14 cellular contexts compared by ENCODE assay signal in the genomic region with DNA sequence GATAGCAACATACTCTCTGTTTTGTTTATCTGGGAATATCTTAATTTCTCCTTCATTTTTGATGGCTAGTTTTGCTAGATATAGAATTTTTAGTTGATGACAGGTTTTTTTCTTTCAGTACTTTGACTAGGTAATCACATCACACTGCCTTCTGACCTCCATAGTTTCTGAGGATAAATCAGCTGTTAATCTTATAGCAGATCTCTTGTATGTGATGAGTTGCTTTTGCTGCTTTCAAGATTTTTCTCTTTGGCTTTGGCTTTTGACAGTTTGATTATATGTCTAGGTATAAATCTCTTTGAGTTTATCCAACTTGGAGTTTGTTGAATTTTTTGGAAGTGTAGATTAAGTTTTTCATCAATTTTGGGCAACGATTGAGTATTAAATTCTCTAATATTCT.
DNase-seq lines count a peak whose midpoint lies in the region; ATAC-seq and TF ChIP-seq lines count a peak whose summit lies in the region.
"Had no signal": no experiment of that assay in that cellular context is flagged by ENCODE, and none has a peak within 500 bp of the region (broad histone marks: within the 10 kb centered on the region; RNA-seq: fewer than 3 reads in every experiment).

No MANE protein-coding gene starts in this region.

- 71 to 91% methylated on average over 1 of the region's 1 CpG for WGBS in gastroesophageal sphincter (ENCODE audit: low coverage in 1 of 2), 2 donors

- H3K9me3 ChIP-seq in gastroesophageal sphincter (peaks cover 0 to 38% (median 0%) of the 10 kb centered on the region in 3 donors), ascending aorta (peaks cover 16 to 29% of the 10 kb centered on the region in 2 donors)

- no peaks in the 10 kb centered on the region for H3K36me3 ChIP-seq in gastroesophageal sphincter
- no peaks in the 10 kb centered on the region for H3K36me3 ChIP-seq in ascending aorta

- intact Hi-C loops in ascending aorta (cut with DNase I): no loop called here

- DNase-seq in AG10803 (ENCODE audit: low read depth): peak; percentile 7
- peak; percentile 9 for DNase-seq in H4 (ENCODE audit: low spot score)
- DNase-seq in NCI-H69 (lab: John Stamatoyannopoulos, UW): peak; percentile 21
- peak; percentile 8 for DNase-seq in choroid plexus epithelial cell (ENCODE audit: low read depth)
- DNase-seq in ascending aorta (ENCODE audit: low spot score in 2 of 2): no peak
- no peak for DNase-seq in AG08396 (ENCODE audit: low spot score)
- DNase-seq: activated CD4-positive, CD25-positive, alpha-beta regulatory T cell treated with anti-CD3 and anti-CD28 coated beads, Interleukin-2, amount 50 U/mL, for 72 hours; activated naive CD4-positive, alpha-beta T cell; NCI-H524 treated with DMSO at 0.1 percent for 48 hours; T-helper 1 cell had no signal

- TF ChIP-seq EP300 in gastroesophageal sphincter (IDR thresholded peaks at IDR 0.05): no peak

- H3K27me3 ChIP-seq in gastroesophageal sphincter (no peaks in the 10 kb centered on the region), ascending aorta (no peaks in the 10 kb centered on the region)
- H3K27me3 ChIP-seq: BLaER1 treated with 17β-estradiol and CSF1 and Interleukin-3, amounts not matched to agents 10 nM and 100 nM had no signal

- TF ChIP-seq POLR2A in gastroesophageal sphincter (IDR thresholded peaks at IDR 0.05): no peak

- no peaks in the 10 kb centered on the region for H3K4me1 ChIP-seq in gastroesophageal sphincter
- H3K4me1 ChIP-seq in ascending aorta: no peaks in the 10 kb centered on the region
- H3K4me1 ChIP-seq: BLaER1 treated with 17β-estradiol and CSF1 and Interleukin-3, amounts not matched to agents 10 nM and 100 nM had no signal

- ATAC-seq in gastroesophageal sphincter (no peak), HG02571 (IDR thresholded peaks at IDR 0.05; ENCODE audit: unreplicated experiment) (no peak)

- H3K4me3 ChIP-seq in AG10803 (ENCODE audit: low read length): no peak overlapping the region
- H3K4me3 ChIP-seq in choroid plexus epithelial cell (ENCODE audit: low read depth, low read length): no peak overlapping the region
- no peak overlapping the region for H3K4me3 ChIP-seq in gastroesophageal sphincter
- H3K4me3 ChIP-seq in ascending aorta: no peak overlapping the region
- H3K4me3 ChIP-seq: BLaER1 treated with 17β-estradiol and CSF1 and Interleukin-3, amounts not matched to agents 10 nM and 100 nM; lung had no signal

- H3K27ac ChIP-seq in gastroesophageal sphincter (no peak overlapping the region), ascending aorta (no peak overlapping the region)
- H3K27ac ChIP-seq: BLaER1 treated with 17β-estradiol and CSF1 and Interleukin-3, amounts not matched to agents 10 nM and 100 nM had no signal

- TF ChIP-seq CTCF in AG10803 (conservative IDR thresholded peaks at IDR 0.05; ENCODE audit: low read length) (no peak), choroid plexus epithelial cell (conservative IDR thresholded peaks at IDR 0.05; ENCODE audit: low read depth, low read length) (no peak), gastroesophageal sphincter (IDR thresholded peaks at IDR 0.05) (no peak), ascending aorta (IDR thresholded peaks at IDR 0.05) (no peak)

Comparison
In these comparisons a context has a peak if more than half of its experiments do, and no peak if none do; other contexts are left out.
1. DNase-seq: peak in AG10803 (single experiment), H4 (single experiment), NCI-H69 (single experiment) and choroid plexus epithelial cell (single experiment); none in ascending aorta (0 of 2) and AG08396 (single experiment).